In the genomic region with DNA sequence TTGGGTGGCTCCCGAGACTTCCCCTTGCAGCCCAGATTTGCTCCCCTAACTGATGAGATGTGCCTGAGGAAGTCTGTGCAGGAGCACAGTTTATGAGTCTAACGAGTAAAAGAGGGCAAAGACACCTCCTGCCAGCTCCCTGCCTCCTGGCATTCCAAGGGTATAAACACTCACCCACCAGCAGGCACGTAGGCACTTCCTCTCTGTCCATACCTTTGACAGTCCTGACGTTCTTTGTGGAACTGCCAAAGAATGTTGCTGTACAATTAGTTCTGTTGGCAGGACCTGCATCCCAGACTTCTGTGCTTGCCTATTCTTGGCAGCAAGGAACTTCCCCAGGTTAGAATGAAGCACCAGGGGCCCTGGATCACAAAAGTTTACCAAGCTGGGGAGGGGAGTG, we compare ENCODE assay signal across 28 cellular contexts.
"Had no signal": no experiment of that assay in that cellular context is flagged by ENCODE, and none has a peak within 500 bp of the region (broad histone marks: within the 10 kb centered on the region; RNA-seq: fewer than 3 reads in every experiment).

No MANE protein-coding gene starts in this region.

- H3K9me3 ChIP-seq: colonic mucosa, heart right ventricle, mucosa of descending colon, right atrium auricular region, thyroid gland had no signal

- ATAC-seq: esophagus mucosa; heart right ventricle; left lobe of liver; mucosa of descending colon; natural killer cell treated with Interleukin-12 subunit alpha and Interleukin-12 subunit beta and Interleukin-15 and Interleukin-18, amount 100 ng/mL, for 72 hours; sciatic nerve; stimulated activated effector memory CD8-positive, alpha-beta T cell treated with anti-CD3 and anti-CD28 coated beads, Interleukin-12 subunit alpha, Interleukin-12 subunit beta, amount 100 ng/mL, for 72 hours had no signal

- FAIRE-seq: endometrium, kidney had no signal

- H3K4me1 ChIP-seq: colonic mucosa, heart right ventricle, neural progenitor cell, parathyroid adenoma, right atrium auricular region, stomach, thyroid gland had no signal

- H3K4me3 ChIP-seq: colonic mucosa, heart right ventricle, lung, mucosa of descending colon, neural progenitor cell, right atrium auricular region, smooth muscle cell, stomach, thyroid gland had no signal

- H3K36me3 ChIP-seq: colonic mucosa, heart right ventricle, neural progenitor cell, right atrium auricular region, stomach, thyroid gland had no signal

- H3K27ac ChIP-seq: colonic mucosa, heart right ventricle, neural progenitor cell, parathyroid adenoma, right atrium auricular region, stomach, thyroid gland had no signal

- H3K27me3 ChIP-seq: colonic mucosa, heart right ventricle, neural progenitor cell, right atrium auricular region, thyroid gland had no signal

- DNase-seq: caudate nucleus; colonic mucosa; effector memory CD4-positive, alpha-beta T cell; foreskin melanocyte; glutamatergic neuron; heart right ventricle; hippocampal formation; kidney; mesenchymal stem cell; mucosa of descending colon; naive B cell; stimulated activated CD4-positive, alpha-beta T cell treated with anti-CD3 and anti-CD28 coated beads, Interleukin-12 subunit alpha, Interleukin-12 subunit beta, amount 100 ng/mL, for 4 hours; stimulated activated CD4-positive, alpha-beta T cell treated with anti-CD3 and anti-CD28 coated beads, Interleukin-2, amount 100 ng/mL, for 24 hours; stimulated activated CD4-positive, alpha-beta T cell treated with anti-CD3 and anti-CD28 coated beads, Interleukin-4, amount 100 ng/mL, for 24 hours; stimulated activated naive CD4-positive, alpha-beta T cell treated with Interleukin-2 at 50 U/mL for 16 hours; stomach; thyroid gland had no signal
